In genomic region chr2:37809525-37809924, GRCh38 we compare ENCODE assay signal across 9 cellular contexts.
DNase-seq lines count a peak whose midpoint lies in the region; ATAC-seq and TF ChIP-seq lines count a peak whose summit lies in the region.
"Had no signal": no experiment of that assay in that cellular context is flagged by ENCODE, and none has a peak within 500 bp of the region (broad histone marks: within the 10 kb centered on the region; RNA-seq: fewer than 3 reads in every experiment).

No MANE protein-coding gene starts in this region.

- no peak for ATAC-seq in activated CD8-positive, alpha-beta T cell treated with anti-CD3 and anti-CD28 coated beads for 36 hours
- no peak for ATAC-seq in activated CD8-positive, alpha-beta T cell treated with anti-CD3 and anti-CD28 coated beads, Interleukin-2, amount 10 ng/mL, durations not matched to agents 7 days and 5 days
- no peak for ATAC-seq in GM21528 (IDR thresholded peaks at IDR 0.05; ENCODE audit: low FRiP score, unreplicated experiment)
- no peak for ATAC-seq in HG03097 (IDR thresholded peaks at IDR 0.05; ENCODE audit: low FRiP score, unreplicated experiment)

- peak; percentile 22 for DNase-seq in activated CD8-positive, alpha-beta T cell treated with anti-CD3 and anti-CD28 coated beads for 36 hours
- DNase-seq in activated CD8-positive, alpha-beta T cell treated with anti-CD3 and anti-CD28 coated beads, Interleukin-2, amount 10 ng/mL, durations not matched to agents 7 days and 5 days, result no peak
- DNase-seq in WERI-Rb-1, result peak; percentile 48
- no peak for DNase-seq in right atrium auricular region (ENCODE audit: low spot score)
- DNase-seq in type B pancreatic cell (ENCODE audit: extremely low spot score, unreplicated experiment), result no peak
- no peak for DNase-seq in cerebellar nuclear complex (lab: John Stamatoyannopoulos, UW)
- DNase-seq: NCI-H774 had no signal

- H3K36me3 ChIP-seq in WERI-Rb-1 (no peaks in the 10 kb centered on the region), right atrium auricular region (no peaks in the 10 kb centered on the region)

- H3K4me1 Mint-ChIP-seq in activated CD8-positive, alpha-beta T cell treated with anti-CD3 and anti-CD28 coated beads for 36 hours (ENCODE audit: low read depth), result peaks cover 7% of the 10 kb centered on the region
- H3K4me1 Mint-ChIP-seq in activated CD8-positive, alpha-beta T cell treated with anti-CD3 and anti-CD28 coated beads, Interleukin-2, amount 10 ng/mL, durations not matched to agents 7 days and 5 days (ENCODE audit: low read depth), result no peaks in the 10 kb centered on the region
- no peaks in the 10 kb centered on the region for H3K4me1 Mint-ChIP-seq in type B pancreatic cell (ENCODE audit: unreplicated experiment)

- H3K9me3 ChIP-seq in WERI-Rb-1 (ENCODE audit: severe bottlenecking) (peaks cover 5% of the 10 kb centered on the region), right atrium auricular region (peaks cover 0 to 6% of the 10 kb centered on the region in 2 donors)

- intact Hi-C loops in activated CD8-positive, alpha-beta T cell treated with anti-CD3 and anti-CD28 coated beads for 36 hours (cut with micrococcal nuclease), result no loop called here

- CTCF ChIA-PET in activated CD8-positive, alpha-beta T cell treated with anti-CD3 and anti-CD28 coated beads for 36 hours (lab: Charles Lee), result interaction anchor here (0.6 to 0.8 kb wide), 2 partner anchors 27 to 68 kb away, joined by 3 read pairs; no protein-coding TSS in a partner anchor
- CTCF ChIA-PET in activated CD8-positive, alpha-beta T cell treated with anti-CD3 and anti-CD28 coated beads, Interleukin-2, amount 10 ng/mL, durations not matched to agents 7 days and 5 days (lab: Charles Lee), result interaction anchor here (1.3 kb wide), 1 partner anchor 414 kb away, joined by 4 read pairs; no protein-coding TSS in a partner anchor

- H3K4me3 ChIP-seq in WERI-Rb-1 (ENCODE audit: low read depth, low read length), result no peak overlapping the region
- no peak overlapping the region for H3K4me3 ChIP-seq in right atrium auricular region

- peaks cover 0 to 15% of the 10 kb centered on the region in 2 donors for H3K4me1 ChIP-seq in right atrium auricular region

- peak; percentile 38 for TF ChIP-seq CTCF in activated CD8-positive, alpha-beta T cell treated with anti-CD3 and anti-CD28 coated beads for 36 hours (IDR thresholded peaks at IDR 0.05)
- TF ChIP-seq CTCF in WERI-Rb-1 (IDR thresholded peaks at IDR 0.05; ENCODE audit: low read depth, low read length) (peak; percentile 32; the same call in 1 of the 2 replicates), right atrium auricular region (IDR thresholded peaks at IDR 0.05) (peak; percentile 37 to 66), type B pancreatic cell (conservative IDR thresholded peaks at IDR 0.05) (peak; percentile 55)

- no peaks in the 10 kb centered on the region for H3K36me3 Mint-ChIP-seq in activated CD8-positive, alpha-beta T cell treated with anti-CD3 and anti-CD28 coated beads for 36 hours (ENCODE audit: low read depth)
- no peaks in the 10 kb centered on the region for H3K36me3 Mint-ChIP-seq in activated CD8-positive, alpha-beta T cell treated with anti-CD3 and anti-CD28 coated beads, Interleukin-2, amount 10 ng/mL, durations not matched to agents 7 days and 5 days (ENCODE audit: low read depth)
- H3K36me3 Mint-ChIP-seq in type B pancreatic cell, result no peaks in the 10 kb centered on the region

- H3K27me3 Mint-ChIP-seq in activated CD8-positive, alpha-beta T cell treated with anti-CD3 and anti-CD28 coated beads for 36 hours, result no peaks in the 10 kb centered on the region
- H3K27me3 Mint-ChIP-seq in activated CD8-positive, alpha-beta T cell treated with anti-CD3 and anti-CD28 coated beads, Interleukin-2, amount 10 ng/mL, durations not matched to agents 7 days and 5 days (ENCODE audit: low read depth), result no peaks in the 10 kb centered on the region
- H3K27me3 Mint-ChIP-seq in type B pancreatic cell, result no peaks in the 10 kb centered on the region

- H3K27ac Mint-ChIP-seq in activated CD8-positive, alpha-beta T cell treated with anti-CD3 and anti-CD28 coated beads for 36 hours, result no peak overlapping the region
- H3K27ac Mint-ChIP-seq in activated CD8-positive, alpha-beta T cell treated with anti-CD3 and anti-CD28 coated beads, Interleukin-2, amount 10 ng/mL, durations not matched to agents 7 days and 5 days, result no peak overlapping the region
- no peak overlapping the region for H3K27ac Mint-ChIP-seq in type B pancreatic cell

- POLR2A ChIA-PET in activated CD8-positive, alpha-beta T cell treated with anti-CD3 and anti-CD28 coated beads for 36 hours (lab: Charles Lee), result no interaction called here
- POLR2A ChIA-PET in activated CD8-positive, alpha-beta T cell treated with anti-CD3 and anti-CD28 coated beads, Interleukin-2, amount 10 ng/mL, durations not matched to agents 7 days and 5 days (lab: Charles Lee), result no interaction called here

- H3K4me3 Mint-ChIP-seq in activated CD8-positive, alpha-beta T cell treated with anti-CD3 and anti-CD28 coated beads for 36 hours, result no peak overlapping the region
- H3K4me3 Mint-ChIP-seq in activated CD8-positive, alpha-beta T cell treated with anti-CD3 and anti-CD28 coated beads, Interleukin-2, amount 10 ng/mL, durations not matched to agents 7 days and 5 days, result no peak overlapping the region
- no peak overlapping the region for H3K4me3 Mint-ChIP-seq in type B pancreatic cell

- H3K9me3 Mint-ChIP-seq in activated CD8-positive, alpha-beta T cell treated with anti-CD3 and anti-CD28 coated beads for 36 hours, result peaks cover 2% of the 10 kb centered on the region
- H3K9me3 Mint-ChIP-seq in activated CD8-positive, alpha-beta T cell treated with anti-CD3 and anti-CD28 coated beads, Interleukin-2, amount 10 ng/mL, durations not matched to agents 7 days and 5 days (ENCODE audit: insufficient read depth), result peaks cover 5% of the 10 kb centered on the region
- peaks cover 13% of the 10 kb centered on the region for H3K9me3 Mint-ChIP-seq in type B pancreatic cell

- H3K27ac ChIP-seq in WERI-Rb-1 (no peak overlapping the region), right atrium auricular region (peak overlapping the region in 1 of 2 donors; percentile 35)

- H3K27me3 ChIP-seq in WERI-Rb-1 (ENCODE audit: insufficient read depth, low read depth, severe bottlenecking), result no peaks in the 10 kb centered on the region
- no peaks in the 10 kb centered on the region for H3K27me3 ChIP-seq in right atrium auricular region

Comparison
In these comparisons a context has a peak if more than half of its experiments do, and no peak if none do; other contexts are left out.
1. DNase-seq: peak in activated CD8-positive, alpha-beta T cell treated with anti-CD3 and anti-CD28 coated beads for 36 hours (single experiment) and WERI-Rb-1 (single experiment); none in activated CD8-positive, alpha-beta T cell treated with anti-CD3 and anti-CD28 coated beads, Interleukin-2, amount 10 ng/mL, durations not matched to agents 7 days and 5 days (single experiment), right atrium auricular region (single experiment), type B pancreatic cell (single experiment) and cerebellar nuclear complex (0 of 2).
2. Peak in every context shown above with its lines, with median percentiles within 50 percentile points of each other: CTCF ChIP-seq.